ENCODE assay signal across 14 cellular contexts in genomic region chr1:203206116-203206687, GRCh38. TPM values are rescaled to one million over a fixed set of nuclear protein-coding genes. Genes with fewer than 3 reads are reported as not detected.
"Had no signal": no experiment of that assay in that cellular context is flagged by ENCODE, and none has a peak within 500 bp of the region (broad histone marks: within the 10 kb centered on the region; RNA-seq: fewer than 3 reads in every experiment).

No MANE protein-coding gene starts in this region.

- H3K9me3 Mint-ChIP-seq: activated naive CD4-positive, alpha-beta T cell treated with anti-CD3 and anti-CD28 coated beads, Interleukin-2, amount 50 U/mL, for 72 hours had no signal

- DNase-seq: activated T-cell treated with anti-CD3 and anti-CD28 coated beads, Interleukin-2, amount 50 U/mL, for 1 hour; amygdala; glutamatergic neuron; left colon had no signal

- H3K4me3 ChIP-seq: esophagus muscularis mucosa, lung, skin epidermis, tibial nerve had no signal

- H3K36me3 ChIP-seq: esophagus muscularis mucosa, tibial nerve had no signal

- H3K9me3 ChIP-seq: esophagus muscularis mucosa, tibial nerve had no signal

- H3K27ac ChIP-seq: esophagus muscularis mucosa, skin epidermis, tibial nerve had no signal

- ATAC-seq: activated CD4-positive, CD25-positive, alpha-beta regulatory T cell treated with anti-CD3 and anti-CD28 coated beads, Interleukin-2, amount 50 U/mL, for 24 hours; activated naive CD4-positive, alpha-beta T cell treated with anti-CD3 and anti-CD28 coated beads, Interleukin-2, amount 50 U/mL, for 72 hours; left colon had no signal

- H3K27me3 ChIP-seq: tibial nerve had no signal

- H3K27ac Mint-ChIP-seq: activated naive CD4-positive, alpha-beta T cell treated with anti-CD3 and anti-CD28 coated beads, Interleukin-2, amount 50 U/mL, for 72 hours had no signal

- H3K36me3 Mint-ChIP-seq: activated naive CD4-positive, alpha-beta T cell treated with anti-CD3 and anti-CD28 coated beads, Interleukin-2, amount 50 U/mL, for 72 hours had no signal

RNA-seq across cellular contexts. Expression of gene CHI3L1, which starts 19.7 kb away (rescaled TPM):
- total RNA-seq: pulmonary artery endothelial cell; T-helper 2 cell treated with Interferon-gamma antibody and Interleukin-4, amounts not matched to agents 100 ng/mL and 5 ng/mL, for 36 hours had no signal
- polyA plus RNA-seq: neural cell had no signal

RNA-seq across cellular contexts. Expression of gene CHIT1, which starts 23.3 kb away (rescaled TPM):
- total RNA-seq: fibroblast of villous mesenchyme, pulmonary artery endothelial cell had no signal
- polyA plus RNA-seq: neural cell had no signal

RNA-seq across cellular contexts. Expression of gene MYBPH, which starts 30.6 kb away (rescaled TPM):
- total RNA-seq: activated naive CD4-positive, alpha-beta T cell treated with anti-CD3 and anti-CD28 coated beads, Interleukin-2, amount 50 U/mL, for 72 hours; esophagus muscularis mucosa; left colon; lung; pulmonary artery endothelial cell; T-helper 2 cell treated with Interferon-gamma antibody and Interleukin-4, amounts not matched to agents 100 ng/mL and 5 ng/mL, for 36 hours; tibial nerve had no signal
- polyA plus RNA-seq: neural cell had no signal
